ENCODE assay signal across 8 cellular contexts in the genomic region with DNA sequence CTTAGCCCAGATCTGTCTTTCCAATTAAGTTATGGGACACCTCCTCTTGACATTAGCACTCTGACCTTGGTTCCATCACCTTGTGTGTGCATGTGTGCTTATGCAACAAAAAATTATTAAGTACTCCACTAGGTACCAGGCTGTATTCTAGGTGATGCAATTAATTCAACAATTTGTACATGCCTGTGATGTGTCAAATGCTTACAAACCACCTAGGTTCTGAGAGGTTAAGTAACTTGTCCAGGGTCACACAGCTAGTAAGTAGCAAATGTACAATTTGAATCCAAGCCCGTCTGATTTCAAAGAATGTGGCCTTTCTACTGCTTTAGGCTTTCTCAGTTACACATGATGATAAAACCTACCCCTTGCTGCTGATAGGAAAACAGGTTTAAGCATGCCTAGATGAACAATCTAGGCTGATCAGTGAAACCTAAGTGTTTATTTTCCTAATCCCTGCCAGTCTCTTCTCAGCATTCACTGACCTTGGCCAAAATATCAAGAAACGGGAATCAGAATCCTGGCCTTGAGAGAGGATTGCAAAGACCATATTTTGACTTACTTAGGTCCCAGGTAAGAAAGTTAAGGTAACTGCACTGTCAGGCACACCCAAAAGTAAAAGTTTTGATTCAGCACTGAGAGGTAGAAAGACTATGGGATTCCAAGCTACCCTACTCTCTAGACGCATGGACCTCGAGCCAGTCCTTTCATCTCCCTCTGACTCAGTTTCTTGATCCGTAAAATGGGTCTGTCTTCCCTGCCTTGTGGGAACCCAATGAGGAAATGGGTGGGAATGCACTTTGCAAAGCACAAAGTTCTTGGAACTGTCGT. TPM values are rescaled to one million over a fixed set of nuclear protein-coding genes. Genes with fewer than 3 reads are reported as not detected.
A peak's percentile ranks its signal among the peaks of the same experiment; 100 is the strongest.
DNase-seq lines count a peak whose midpoint lies in the region; ATAC-seq and TF ChIP-seq lines count a peak whose summit lies in the region.

No MANE protein-coding gene starts in this region.

- peak overlapping the region; percentile 92 for H3K27ac Mint-ChIP-seq in CD4-positive, alpha-beta T cell
- H3K27ac Mint-ChIP-seq in endothelial cell (ENCODE audit: unreplicated experiment) (peak overlapping the region; percentile 9), neural progenitor cell (no peak overlapping the region)

- no TSS peak for BruUV-seq in OCI-LY7 (replicated peaks; lab: Mats Ljungman, UMichigan)

- no peaks in the 10 kb centered on the region for H3K27me3 Mint-ChIP-seq in CD4-positive, alpha-beta T cell
- H3K27me3 Mint-ChIP-seq in endothelial cell (ENCODE audit: unreplicated experiment) = peaks cover 5% of the 10 kb centered on the region
- H3K27me3 Mint-ChIP-seq in neural progenitor cell (ENCODE audit: insufficient read depth, low read depth) = peaks cover 14% of the 10 kb centered on the region

- H3K9me3 Mint-ChIP-seq in CD4-positive, alpha-beta T cell = no peaks in the 10 kb centered on the region
- no peaks in the 10 kb centered on the region for H3K9me3 Mint-ChIP-seq in endothelial cell (ENCODE audit: unreplicated experiment)
- H3K9me3 Mint-ChIP-seq in neural progenitor cell = no peaks in the 10 kb centered on the region

- no peak for DNase-seq in CD4-positive, alpha-beta T cell
- DNase-seq in OCI-LY7 (ENCODE audit: low spot score) (no peak), endothelial cell (ENCODE audit: low spot score) (no peak), neural progenitor cell (ENCODE audit: low spot score) (no peak), SK-N-DZ (ENCODE audit: low spot score) (no peak), GOT3 (lab: John Stamatoyannopoulos, UW) (no peak), germinal center (ENCODE audit: low spot score) (no peak)

- peak overlapping the region; percentile 75 for H3K4me3 ChIP-seq in OCI-LY7 (ENCODE audit: low read depth, low read length, poor library complexity, severe bottlenecking)
- peak overlapping the region; percentile 76 for H3K4me3 ChIP-seq in neural progenitor cell

- H3K9me3 ChIP-seq in CD4-positive, alpha-beta T cell (ENCODE audit: control insufficient read depth, low read length) = no peaks in the 10 kb centered on the region
- H3K9me3 ChIP-seq in OCI-LY7 (ENCODE audit: low read length) (no peaks in the 10 kb centered on the region), neural progenitor cell (ENCODE audit: low read depth) (no peaks in the 10 kb centered on the region)

- H3K36me3 ChIP-seq in OCI-LY7 (ENCODE audit: insufficient read depth, low read length) (no peaks in the 10 kb centered on the region), neural progenitor cell (no peaks in the 10 kb centered on the region)

- ATAC-seq in CD4-positive, alpha-beta T cell (ENCODE audit: poor library complexity) = no peak
- ATAC-seq in HG03039 (IDR thresholded peaks at IDR 0.05; ENCODE audit: unreplicated experiment) = no peak

- POLR2A ChIA-PET in CD4-positive, alpha-beta T cell (lab: Charles Lee) = interaction anchor here (0.7 to 3.9 kb wide), 15 partner anchors 62 to 967 kb away, joined by 3 to 98 read pairs (median 28); a partner anchor contains a TSS
- POLR2A ChIA-PET in OCI-LY7 (lab: Charles Lee) = interaction anchor here (0.6 to 2.4 kb wide), 5 partner anchors 11 to 198 kb away, joined by 3 to 10 read pairs (median 4); a partner anchor contains a TSS

- H4K20me1 ChIP-seq in OCI-LY7 (ENCODE audit: insufficient read depth, low read length) = no peaks in the 10 kb centered on the region
- H4K20me1 ChIP-seq in neural progenitor cell (ENCODE audit: low read depth) = no peaks in the 10 kb centered on the region

- H3K27me3 ChIP-seq in CD4-positive, alpha-beta T cell (ENCODE audit: control insufficient read depth, insufficient read depth, low read length) = no peaks in the 10 kb centered on the region
- peaks cover 21% of the 10 kb centered on the region for H3K27me3 ChIP-seq in neural progenitor cell

- TF ChIP-seq CTCF in CD4-positive, alpha-beta T cell (IDR thresholded peaks at IDR 0.05) = no peak
- TF ChIP-seq CTCF in OCI-LY7 (conservative IDR thresholded peaks at IDR 0.05; ENCODE audit: low read length) (no peak), endothelial cell (IDR thresholded peaks at IDR 0.05; ENCODE audit: unreplicated experiment) (no peak), neural progenitor cell (IDR thresholded peaks at IDR 0.05) (no peak)

- H3K36me3 Mint-ChIP-seq in CD4-positive, alpha-beta T cell (ENCODE audit: low read depth) = peaks cover 25% of the 10 kb centered on the region
- H3K36me3 Mint-ChIP-seq in endothelial cell (ENCODE audit: low read depth, unreplicated experiment) (no peaks in the 10 kb centered on the region), neural progenitor cell (no peaks in the 10 kb centered on the region)

- H3K4me1 Mint-ChIP-seq in CD4-positive, alpha-beta T cell (ENCODE audit: low read depth) = peaks cover 43% of the 10 kb centered on the region
- H3K4me1 Mint-ChIP-seq in endothelial cell (ENCODE audit: unreplicated experiment) (peaks cover 5% of the 10 kb centered on the region), neural progenitor cell (peaks cover 8% of the 10 kb centered on the region)

- H3K4me3 Mint-ChIP-seq in CD4-positive, alpha-beta T cell = peak overlapping the region; percentile 99
- peak overlapping the region; percentile 86 for H3K4me3 Mint-ChIP-seq in endothelial cell (ENCODE audit: unreplicated experiment)
- peak overlapping the region; percentile 85 for H3K4me3 Mint-ChIP-seq in neural progenitor cell

- intact Hi-C loops in CD4-positive, alpha-beta T cell (cut with DNase I, micrococcal nuclease) = loop anchor here (2.0 to 10.0 kb wide), 10 partner anchors 150 to 1402 kb away; a partner anchor contains a TSS
- intact Hi-C loops in OCI-LY7 (cut with micrococcal nuclease; ENCODE audit: unreplicated experiment) = loop anchor here (1.0 to 5.0 kb wide), 3 partner anchors 180 to 621 kb away; a partner anchor contains a TSS

- H3K27ac ChIP-seq in CD4-positive, alpha-beta T cell (ENCODE audit: low read depth, low read length) = no peak overlapping the region
- H3K27ac ChIP-seq in OCI-LY7 (ENCODE audit: low read depth, low read length, poor library complexity, severe bottlenecking) = no peak overlapping the region
- no peak overlapping the region for H3K27ac ChIP-seq in neural progenitor cell

- no peak overlapping the region for H3K9ac ChIP-seq in neural progenitor cell

- peaks cover 16% of the 10 kb centered on the region for H3F3A ChIP-seq in neural progenitor cell (ENCODE audit: low read depth)

- no peaks in the 10 kb centered on the region for H3K79me2 ChIP-seq in OCI-LY7 (ENCODE audit: insufficient read depth, low read depth, low read length)
- H3K79me2 ChIP-seq in neural progenitor cell (ENCODE audit: low read depth) = no peaks in the 10 kb centered on the region

- no peaks in the 10 kb centered on the region for H3K9me2 ChIP-seq in OCI-LY7 (ENCODE audit: insufficient read depth, low read length)

- CTCF ChIA-PET in CD4-positive, alpha-beta T cell (lab: Charles Lee) = interaction anchor here (1.0 to 3.6 kb wide), 4 partner anchors 9 to 320 kb away, joined by 3 to 14 read pairs (median 9); no protein-coding TSS in a partner anchor
- CTCF ChIA-PET in OCI-LY7 (lab: Charles Lee; ENCODE audit: unreplicated experiment) = interaction anchor here (0.6 kb wide), 2 partner anchors 33 to 475 kb away, joined by 3 to 14 read pairs; no protein-coding TSS in a partner anchor

- H3K4me2 ChIP-seq in OCI-LY7 (ENCODE audit: low read length) = peak overlapping the region; percentile 95
- H3K4me2 ChIP-seq in neural progenitor cell = peak overlapping the region; percentile 87

- peak overlapping the region; percentile 78; the same call in 1 of the 2 replicates for H2AFZ ChIP-seq in OCI-LY7 (ENCODE audit: low read length)
- H2AFZ ChIP-seq in neural progenitor cell (replicated peaks) = peak overlapping the region; percentile 85

- H3K4me1 ChIP-seq in OCI-LY7 (ENCODE audit: insufficient read depth, low read length, poor library complexity, severe bottlenecking) (peaks cover 17% of the 10 kb centered on the region), neural progenitor cell (peaks cover 9% of the 10 kb centered on the region)

RNA-seq across cellular contexts. Expression of a gene that starts 1.0 kb away (rescaled TPM):
- total RNA-seq in CD4-positive, alpha-beta T cell = 1 to 10 TPM; 2.9 to 4.0 TPM
- 2.5 and 5.5 TPM in 2 replicates for total RNA-seq in OCI-LY7 (2014; rRNA removed; shearing (Covaris generic))
- total RNA-seq in OCI-LY7 (2022) = 3.1 and 3.2 TPM in 2 replicates
- total RNA-seq in endothelial cell (ENCODE audit: unreplicated experiment) = 2.3 TPM
- total RNA-seq in neural progenitor cell (ENCODE audit: low replicate concordance) = 0.41 and 1.3 TPM in 2 replicates
- 1.1 and 1.5 TPM in 2 replicates for polyA plus RNA-seq in SK-N-DZ (2014; cell fraction: cytosol; rRNA removed)
- 1.7 and 3.2 TPM in 2 replicates for polyA plus RNA-seq in SK-N-DZ (2014; cell fraction: nucleus; rRNA removed)
